Comparison of ENCODE assay signal across 1 cellular context in the genomic region with DNA sequence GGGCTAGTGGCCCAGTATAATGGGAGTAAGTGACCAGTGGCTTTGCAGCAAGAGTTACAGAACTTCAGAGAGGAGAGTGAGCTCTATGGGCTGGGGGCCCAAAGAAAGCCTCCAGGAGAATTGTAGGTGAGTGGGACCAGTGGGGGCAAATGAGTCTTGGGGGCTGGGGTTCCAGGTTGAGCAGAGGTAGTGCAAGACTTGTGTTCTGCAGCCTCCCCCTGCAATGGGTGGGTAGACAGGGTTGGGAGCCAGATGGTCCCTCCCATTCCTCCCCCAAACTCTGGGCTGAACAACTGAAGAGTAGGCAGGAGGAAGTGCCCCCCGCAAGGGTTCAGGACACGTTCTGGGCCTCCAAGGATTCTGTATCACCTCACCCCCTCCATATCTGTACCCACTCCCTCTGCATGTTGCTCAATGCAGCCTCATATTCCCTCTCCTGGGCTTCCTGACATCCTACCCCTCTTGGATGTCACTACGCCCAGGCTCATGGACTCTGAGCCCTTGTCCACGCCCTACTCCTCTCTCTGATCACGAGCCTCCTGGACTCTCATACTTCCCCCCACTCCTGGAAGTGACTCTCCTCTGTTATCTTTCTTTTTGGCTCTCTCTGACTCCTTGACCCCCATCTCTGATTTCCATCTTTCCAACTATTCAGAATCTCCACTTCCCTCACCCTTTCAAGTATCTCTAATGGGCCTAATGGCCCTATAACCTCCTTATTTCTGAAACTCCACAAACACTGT.
A peak's percentile ranks its signal among the peaks of the same experiment; 100 is the strongest.
TF ChIP-seq lines count a peak whose summit lies in the region.

No MANE protein-coding gene starts in this region.

TF ChIP-seq in HepG2, 621 proteins besides CTCF, POLR2A, EP300 and RAD21 (continued from another document):
- TF ChIP-seq, protein P1, sequence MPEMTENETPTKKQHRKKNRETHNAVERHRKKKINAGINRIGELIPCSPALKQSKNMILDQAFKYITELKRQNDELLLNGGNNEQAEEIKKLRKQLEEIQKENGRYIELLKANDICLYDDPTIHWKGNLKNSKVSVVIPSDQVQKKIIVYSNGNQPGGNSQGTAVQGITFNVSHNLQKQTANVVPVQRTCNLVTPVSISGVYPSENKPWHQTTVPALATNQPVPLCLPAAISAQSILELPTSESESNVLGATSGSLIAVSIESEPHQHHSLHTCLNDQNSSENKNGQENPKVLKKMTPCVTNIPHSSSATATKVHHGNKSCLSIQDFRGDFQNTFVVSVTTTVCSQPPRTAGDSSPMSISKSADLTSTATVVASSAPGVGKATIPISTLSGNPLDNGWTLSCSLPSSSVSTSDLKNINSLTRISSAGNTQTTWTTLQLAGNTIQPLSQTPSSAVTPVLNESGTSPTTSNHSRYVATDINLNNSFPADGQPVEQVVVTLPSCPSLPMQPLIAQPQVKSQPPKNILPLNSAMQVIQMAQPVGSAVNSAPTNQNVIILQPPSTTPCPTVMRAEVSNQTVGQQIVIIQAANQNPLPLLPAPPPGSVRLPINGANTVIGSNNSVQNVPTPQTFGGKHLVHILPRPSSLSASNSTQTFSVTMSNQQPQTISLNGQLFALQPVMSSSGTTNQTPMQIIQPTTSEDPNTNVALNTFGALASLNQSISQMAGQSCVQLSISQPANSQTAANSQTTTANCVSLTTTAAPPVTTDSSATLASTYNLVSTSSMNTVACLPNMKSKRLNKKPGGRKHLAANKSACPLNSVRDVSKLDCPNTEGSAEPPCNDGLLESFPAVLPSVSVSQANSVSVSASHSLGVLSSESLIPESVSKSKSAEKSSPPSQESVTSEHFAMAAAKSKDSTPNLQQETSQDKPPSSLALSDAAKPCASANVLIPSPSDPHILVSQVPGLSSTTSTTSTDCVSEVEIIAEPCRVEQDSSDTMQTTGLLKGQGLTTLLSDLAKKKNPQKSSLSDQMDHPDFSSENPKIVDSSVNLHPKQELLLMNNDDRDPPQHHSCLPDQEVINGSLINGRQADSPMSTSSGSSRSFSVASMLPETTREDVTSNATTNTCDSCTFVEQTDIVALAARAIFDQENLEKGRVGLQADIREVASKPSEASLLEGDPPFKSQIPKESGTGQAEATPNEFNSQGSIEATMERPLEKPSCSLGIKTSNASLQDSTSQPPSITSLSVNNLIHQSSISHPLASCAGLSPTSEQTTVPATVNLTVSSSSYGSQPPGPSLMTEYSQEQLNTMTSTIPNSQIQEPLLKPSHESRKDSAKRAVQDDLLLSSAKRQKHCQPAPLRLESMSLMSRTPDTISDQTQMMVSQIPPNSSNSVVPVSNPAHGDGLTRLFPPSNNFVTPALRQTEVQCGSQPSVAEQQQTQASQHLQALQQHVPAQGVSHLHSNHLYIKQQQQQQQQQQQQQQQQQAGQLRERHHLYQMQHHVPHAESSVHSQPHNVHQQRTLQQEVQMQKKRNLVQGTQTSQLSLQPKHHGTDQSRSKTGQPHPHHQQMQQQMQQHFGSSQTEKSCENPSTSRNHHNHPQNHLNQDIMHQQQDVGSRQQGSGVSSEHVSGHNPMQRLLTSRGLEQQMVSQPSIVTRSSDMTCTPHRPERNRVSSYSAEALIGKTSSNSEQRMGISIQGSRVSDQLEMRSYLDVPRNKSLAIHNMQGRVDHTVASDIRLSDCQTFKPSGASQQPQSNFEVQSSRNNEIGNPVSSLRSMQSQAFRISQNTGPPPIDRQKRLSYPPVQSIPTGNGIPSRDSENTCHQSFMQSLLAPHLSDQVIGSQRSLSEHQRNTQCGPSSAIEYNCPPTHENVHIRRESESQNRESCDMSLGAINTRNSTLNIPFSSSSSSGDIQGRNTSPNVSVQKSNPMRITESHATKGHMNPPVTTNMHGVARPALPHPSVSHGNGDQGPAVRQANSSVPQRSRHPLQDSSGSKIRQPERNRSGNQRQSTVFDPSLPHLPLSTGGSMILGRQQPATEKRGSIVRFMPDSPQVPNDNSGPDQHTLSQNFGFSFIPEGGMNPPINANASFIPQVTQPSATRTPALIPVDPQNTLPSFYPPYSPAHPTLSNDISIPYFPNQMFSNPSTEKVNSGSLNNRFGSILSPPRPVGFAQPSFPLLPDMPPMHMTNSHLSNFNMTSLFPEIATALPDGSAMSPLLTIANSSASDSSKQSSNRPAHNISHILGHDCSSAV (CRISPR knock-in tag; IDR thresholded peaks at IDR 0.05; ENCODE audit: borderline replicate concordance) = no peak
- TF ChIP-seq CCAR2 (optimal IDR thresholded peaks at IDR 0.05; ENCODE audit: low read depth, low read length) (no peak), RARA (CRISPR knock-in tag; IDR thresholded peaks at IDR 0.05) (peak; percentile 78), ZNF552 (CRISPR knock-in tag; IDR thresholded peaks at IDR 0.05; ENCODE audit: borderline replicate concordance) (no peak), AKAP8 (CRISPR knock-in tag; IDR thresholded peaks at IDR 0.05) (no peak), ESRRA (CRISPR knock-in tag; IDR thresholded peaks at IDR 0.05; ENCODE audit: low read depth) (peak; percentile 78), ZNF746 (CRISPR knock-in tag; IDR thresholded peaks at IDR 0.05) (peak; percentile 67; the same call in 1 of the 2 replicates), MAFF (IDR thresholded peaks at IDR 0.05; ENCODE audit: low read depth, low read length) (no peak), RCOR2 (CRISPR knock-in tag; IDR thresholded peaks at IDR 0.05) (no peak), KLF13 (CRISPR knock-in tag; IDR thresholded peaks at IDR 0.05) (no peak), NFE2L1 (CRISPR knock-in tag; IDR thresholded peaks at IDR 0.05; ENCODE audit: borderline replicate concordance) (no peak), ZNF670 (CRISPR knock-in tag; IDR thresholded peaks at IDR 0.05; ENCODE audit: borderline replicate concordance) (no peak), FOXO1 (CRISPR knock-in tag; IDR thresholded peaks at IDR 0.05) (no peak)
- TF ChIP-seq, protein P2, sequence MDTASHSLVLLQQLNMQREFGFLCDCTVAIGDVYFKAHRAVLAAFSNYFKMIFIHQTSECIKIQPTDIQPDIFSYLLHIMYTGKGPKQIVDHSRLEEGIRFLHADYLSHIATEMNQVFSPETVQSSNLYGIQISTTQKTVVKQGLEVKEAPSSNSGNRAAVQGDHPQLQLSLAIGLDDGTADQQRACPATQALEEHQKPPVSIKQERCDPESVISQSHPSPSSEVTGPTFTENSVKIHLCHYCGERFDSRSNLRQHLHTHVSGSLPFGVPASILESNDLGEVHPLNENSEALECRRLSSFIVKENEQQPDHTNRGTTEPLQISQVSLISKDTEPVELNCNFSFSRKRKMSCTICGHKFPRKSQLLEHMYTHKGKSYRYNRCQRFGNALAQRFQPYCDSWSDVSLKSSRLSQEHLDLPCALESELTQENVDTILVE (CRISPR knock-in tag; IDR thresholded peaks at IDR 0.05) = peak; percentile 81; the same call in 1 of the 2 replicates
- TF ChIP-seq, protein P3, sequence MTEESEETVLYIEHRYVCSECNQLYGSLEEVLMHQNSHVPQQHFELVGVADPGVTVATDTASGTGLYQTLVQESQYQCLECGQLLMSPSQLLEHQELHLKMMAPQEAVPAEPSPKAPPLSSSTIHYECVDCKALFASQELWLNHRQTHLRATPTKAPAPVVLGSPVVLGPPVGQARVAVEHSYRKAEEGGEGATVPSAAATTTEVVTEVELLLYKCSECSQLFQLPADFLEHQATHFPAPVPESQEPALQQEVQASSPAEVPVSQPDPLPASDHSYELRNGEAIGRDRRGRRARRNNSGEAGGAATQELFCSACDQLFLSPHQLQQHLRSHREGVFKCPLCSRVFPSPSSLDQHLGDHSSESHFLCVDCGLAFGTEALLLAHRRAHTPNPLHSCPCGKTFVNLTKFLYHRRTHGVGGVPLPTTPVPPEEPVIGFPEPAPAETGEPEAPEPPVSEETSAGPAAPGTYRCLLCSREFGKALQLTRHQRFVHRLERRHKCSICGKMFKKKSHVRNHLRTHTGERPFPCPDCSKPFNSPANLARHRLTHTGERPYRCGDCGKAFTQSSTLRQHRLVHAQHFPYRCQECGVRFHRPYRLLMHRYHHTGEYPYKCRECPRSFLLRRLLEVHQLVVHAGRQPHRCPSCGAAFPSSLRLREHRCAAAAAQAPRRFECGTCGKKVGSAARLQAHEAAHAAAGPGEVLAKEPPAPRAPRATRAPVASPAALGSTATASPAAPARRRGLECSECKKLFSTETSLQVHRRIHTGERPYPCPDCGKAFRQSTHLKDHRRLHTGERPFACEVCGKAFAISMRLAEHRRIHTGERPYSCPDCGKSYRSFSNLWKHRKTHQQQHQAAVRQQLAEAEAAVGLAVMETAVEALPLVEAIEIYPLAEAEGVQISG (CRISPR knock-in tag; IDR thresholded peaks at IDR 0.05) = peak; percentile 72
- TF ChIP-seq, protein P4, sequence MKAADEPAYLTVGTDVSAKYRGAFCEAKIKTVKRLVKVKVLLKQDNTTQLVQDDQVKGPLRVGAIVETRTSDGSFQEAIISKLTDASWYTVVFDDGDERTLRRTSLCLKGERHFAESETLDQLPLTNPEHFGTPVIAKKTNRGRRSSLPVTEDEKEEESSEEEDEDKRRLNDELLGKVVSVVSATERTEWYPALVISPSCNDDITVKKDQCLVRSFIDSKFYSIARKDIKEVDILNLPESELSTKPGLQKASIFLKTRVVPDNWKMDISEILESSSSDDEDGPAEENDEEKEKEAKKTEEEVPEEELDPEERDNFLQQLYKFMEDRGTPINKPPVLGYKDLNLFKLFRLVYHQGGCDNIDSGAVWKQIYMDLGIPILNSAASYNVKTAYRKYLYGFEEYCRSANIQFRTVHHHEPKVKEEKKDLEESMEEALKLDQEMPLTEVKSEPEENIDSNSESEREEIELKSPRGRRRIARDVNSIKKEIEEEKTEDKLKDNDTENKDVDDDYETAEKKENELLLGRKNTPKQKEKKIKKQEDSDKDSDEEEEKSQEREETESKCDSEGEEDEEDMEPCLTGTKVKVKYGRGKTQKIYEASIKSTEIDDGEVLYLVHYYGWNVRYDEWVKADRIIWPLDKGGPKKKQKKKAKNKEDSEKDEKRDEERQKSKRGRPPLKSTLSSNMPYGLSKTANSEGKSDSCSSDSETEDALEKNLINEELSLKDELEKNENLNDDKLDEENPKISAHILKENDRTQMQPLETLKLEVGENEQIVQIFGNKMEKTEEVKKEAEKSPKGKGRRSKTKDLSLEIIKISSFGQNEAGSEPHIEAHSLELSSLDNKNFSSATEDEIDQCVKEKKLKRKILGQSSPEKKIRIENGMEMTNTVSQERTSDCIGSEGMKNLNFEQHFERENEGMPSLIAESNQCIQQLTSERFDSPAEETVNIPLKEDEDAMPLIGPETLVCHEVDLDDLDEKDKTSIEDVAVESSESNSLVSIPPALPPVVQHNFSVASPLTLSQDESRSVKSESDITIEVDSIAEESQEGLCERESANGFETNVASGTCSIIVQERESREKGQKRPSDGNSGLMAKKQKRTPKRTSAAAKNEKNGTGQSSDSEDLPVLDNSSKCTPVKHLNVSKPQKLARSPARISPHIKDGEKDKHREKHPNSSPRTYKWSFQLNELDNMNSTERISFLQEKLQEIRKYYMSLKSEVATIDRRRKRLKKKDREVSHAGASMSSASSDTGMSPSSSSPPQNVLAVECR (CRISPR knock-in tag; IDR thresholded peaks at IDR 0.05; ENCODE audit: borderline replicate concordance) = peak; percentile 59; the same call in 1 of the 2 replicates
